In genomic region chr9:71781391-71781790, GRCh38 we compare ENCODE assay signal across 13 cellular contexts. TPM values are rescaled to one million over a fixed set of nuclear protein-coding genes. Genes with fewer than 3 reads are reported as not detected.
DNase-seq lines count a peak whose midpoint lies in the region; ATAC-seq and TF ChIP-seq lines count a peak whose summit lies in the region.
"Had no signal": no experiment of that assay in that cellular context is flagged by ENCODE, and none has a peak within 500 bp of the region (broad histone marks: within the 10 kb centered on the region; RNA-seq: fewer than 3 reads in every experiment).

No MANE protein-coding gene starts in this region.

- H3K9me3 Mint-ChIP-seq in activated naive CD8-positive, alpha-beta T cell treated with anti-CD3 and anti-CD28 coated beads for 36 hours, result peaks cover 7% of the 10 kb centered on the region

- no peak for TF ChIP-seq CTCF in GM20000 (IDR thresholded peaks at IDR 0.05; ENCODE audit: extremely low read depth, missing control alignments)

- H3K27ac Mint-ChIP-seq in activated naive CD8-positive, alpha-beta T cell treated with anti-CD3 and anti-CD28 coated beads for 36 hours, result peak overlapping the region; percentile 99
- H3K27ac Mint-ChIP-seq: nephron had no signal

- ATAC-seq in GM18511 (IDR thresholded peaks at IDR 0.05; ENCODE audit: unreplicated experiment), result peak; percentile 59
- peak; percentile 92 for ATAC-seq in GM21367 (IDR thresholded peaks at IDR 0.05; ENCODE audit: unreplicated experiment)
- ATAC-seq in HG03097 (IDR thresholded peaks at IDR 0.05; ENCODE audit: low FRiP score, unreplicated experiment), result peak; percentile 61

- H3K36me3 Mint-ChIP-seq in activated naive CD8-positive, alpha-beta T cell treated with anti-CD3 and anti-CD28 coated beads for 36 hours, result peaks cover 11% of the 10 kb centered on the region

- DNase-seq in activated naive CD8-positive, alpha-beta T cell treated with anti-CD3 and anti-CD28 coated beads for 36 hours, result no peak
- DNase-seq in OCI-M1 (lab: John Stamatoyannopoulos, UW) (no peak), GM20000 (ENCODE audit: low spot score) (no peak), midbrain (lab: John Stamatoyannopoulos, UW) (no peak), RKO (ENCODE audit: low spot score) (no peak)
- DNase-seq: colonic mucosa; GOT3; hippocampal formation; stimulated activated CD4-positive, alpha-beta T cell treated with anti-CD3 and anti-CD28 coated beads, Interleukin-4, amount 100 ng/mL, for 1 hour had no signal

- H3K27me3 Mint-ChIP-seq in activated naive CD8-positive, alpha-beta T cell treated with anti-CD3 and anti-CD28 coated beads for 36 hours, result no peaks in the 10 kb centered on the region

- H3K4me1 Mint-ChIP-seq in activated naive CD8-positive, alpha-beta T cell treated with anti-CD3 and anti-CD28 coated beads for 36 hours, result peaks cover 55% of the 10 kb centered on the region
- H3K4me1 Mint-ChIP-seq: nephron had no signal

- H3K4me3 Mint-ChIP-seq in activated naive CD8-positive, alpha-beta T cell treated with anti-CD3 and anti-CD28 coated beads for 36 hours, result peak overlapping the region; percentile 23
- H3K4me3 Mint-ChIP-seq: nephron had no signal

RNA-seq across cellular contexts. Expression of gene CEMIP2, which starts 13.1 kb away (rescaled TPM):
- total RNA-seq in activated naive CD8-positive, alpha-beta T cell treated with anti-CD3 and anti-CD28 coated beads for 36 hours, result 10 to 100 TPM; 69.0 to 71.2 TPM
